24 cellular contexts compared by ENCODE assay signal in genomic region chr5:96584712-96585111, GRCh38.
DNase-seq lines count a peak whose midpoint lies in the region; ATAC-seq, FAIRE-seq and TF ChIP-seq lines count a peak whose summit lies in the region.
"Had no signal": no experiment of that assay in that cellular context is flagged by ENCODE, and none has a peak within 500 bp of the region (broad histone marks: within the 10 kb centered on the region; RNA-seq: fewer than 3 reads in every experiment).

No MANE protein-coding gene starts in this region.

- intact Hi-C loops in right lobe of liver (cut with DNase I) (no loop called here), HepG2 (cut with micrococcal nuclease; ENCODE audit: unreplicated experiment) (no loop called here), OCI-LY7 (cut with micrococcal nuclease; ENCODE audit: unreplicated experiment) (no loop called here), psoas muscle (cut with DNase I) (no loop called here)

- H3K4me1 ChIP-seq in right lobe of liver (no peaks in the 10 kb centered on the region), HepG2 (ENCODE audit: insufficient read depth, low read length) (no peaks in the 10 kb centered on the region), OCI-LY7 (ENCODE audit: insufficient read depth, low read length, poor library complexity, severe bottlenecking) (no peaks in the 10 kb centered on the region), psoas muscle (no peaks in the 10 kb centered on the region)
- H3K4me1 ChIP-seq: pancreas, sigmoid colon, SJCRH30 had no signal

- no peaks in the 10 kb centered on the region for H3K9me2 ChIP-seq in OCI-LY7 (ENCODE audit: insufficient read depth, low read length)

- H3K27ac ChIP-seq in right lobe of liver, result no peak overlapping the region
- no peak overlapping the region for H3K27ac ChIP-seq in HepG2 (ENCODE audit: extremely low read length, insufficient read depth, low read length)
- H3K27ac ChIP-seq in OCI-LY7 (ENCODE audit: low read depth, low read length, poor library complexity, severe bottlenecking), result no peak overlapping the region
- H3K27ac ChIP-seq in psoas muscle, result no peak overlapping the region
- H3K27ac ChIP-seq: pancreas, sigmoid colon, SJCRH30, WERI-Rb-1 had no signal

- TF ChIP-seq POLR2A in right lobe of liver (IDR thresholded peaks at IDR 0.05), result no peak
- TF ChIP-seq POLR2A in HepG2 (IDR thresholded peaks at IDR 0.05; ENCODE audit: insufficient read depth in 1 of 2, low read depth in 2 of 2, low read length in 2 of 2), result no peak

- H3K9me3 ChIP-seq in right lobe of liver, result no peaks in the 10 kb centered on the region
- H3K9me3 ChIP-seq in HepG2 (ENCODE audit: low read length), result no peaks in the 10 kb centered on the region
- no peaks in the 10 kb centered on the region for H3K9me3 ChIP-seq in OCI-LY7 (ENCODE audit: low read length)
- H3K9me3 ChIP-seq in psoas muscle, result no peaks in the 10 kb centered on the region
- H3K9me3 ChIP-seq: pancreas, sigmoid colon, SJCRH30 had no signal

- in situ Hi-C loops in HepG2 (cut with HindIII; ENCODE audit: extremely low pct_ligation_motif_present, low pct_unique_long_range_greater_than_20kb), result no loop called here

- TF ChIP-seq EP300 in HepG2 (IDR thresholded peaks at IDR 0.05; ENCODE audit: low read depth in 2 of 2, low read length in 2 of 2), result no peak
- no peak for TF ChIP-seq EP300 in HepG2 (CRISPR knock-in tag; IDR thresholded peaks at IDR 0.05; ENCODE audit: borderline replicate concordance)

- TF ChIP-seq RAD21 in HepG2 (CRISPR knock-in tag; IDR thresholded peaks at IDR 0.05), result no peak

- CTCF ChIA-PET in HepG2 (lab: Yijun Ruan, JAX; ENCODE audit: low intra/inter-chr PET ratio, low total read pairs) (no interaction called here), OCI-LY7 (lab: Charles Lee; ENCODE audit: unreplicated experiment) (no interaction called here)

- H3K27me3 ChIP-seq in right lobe of liver, result no peaks in the 10 kb centered on the region
- H3K27me3 ChIP-seq in HepG2 (ENCODE audit: control insufficient read depth in 1 of 2, insufficient read depth in 2 of 2, low read length in 2 of 2), result no peaks in the 10 kb centered on the region
- H3K27me3 ChIP-seq in psoas muscle (ENCODE audit: insufficient read depth in 3 of 3, low read length in 2 of 3), result peaks cover 0 to 2% (median 0%) of the 10 kb centered on the region in 3 donors
- H3K27me3 ChIP-seq: pancreas, sigmoid colon had no signal

- no peak for TF ChIP-seq CTCF in right lobe of liver (IDR thresholded peaks at IDR 0.05)
- no peak for TF ChIP-seq CTCF in HepG2 (CRISPR knock-in tag; IDR thresholded peaks at IDR 0.05)
- TF ChIP-seq CTCF in OCI-LY7 (conservative IDR thresholded peaks at IDR 0.05; ENCODE audit: low read length), result no peak
- no peak for TF ChIP-seq CTCF in psoas muscle (IDR thresholded peaks at IDR 0.05)

- peak in 1 of 3 donors; percentile 46 for DNase-seq in right lobe of liver
- DNase-seq in HepG2 (ENCODE audit: low spot score), result no peak
- DNase-seq in OCI-LY7 (ENCODE audit: low spot score), result peak; percentile 7
- DNase-seq in left lobe of liver (ENCODE audit: low spot score), result no peak
- DNase-seq in T1000 (lab: John Stamatoyannopoulos, UW), result no peak
- DNase-seq in activated CD8-positive, alpha-beta memory T cell treated with anti-CD3 and anti-CD28 coated beads for 24 hours, result no peak
- DNase-seq in psoas muscle, result no peak
- DNase-seq: activated CD8-positive, alpha-beta memory T cell treated with anti-CD3 and anti-CD28 coated beads, Interleukin-2, amount 50 U/mL, for 48 hours; CD4-positive, alpha-beta T cell; DMS153; H9; kidney; naive thymus-derived CD8-positive, alpha-beta T cell; NCI-H1048; NCI-H187 treated with DMSO at 0.1 percent for 48 hours; NCI-H748 treated with DMSO at 0.1 percent for 48 hours; pancreas; PC-3; sigmoid colon; SJCRH30; stimulated activated CD8-positive, alpha-beta memory T cell treated with anti-CD3 and anti-CD28 coated beads, Interleukin-4, amount 100 ng/mL, for 48 hours; T-helper 1 cell; WERI-Rb-1 had no signal

- H4K20me1 ChIP-seq in HepG2 (ENCODE audit: insufficient read depth, low read length) (no peaks in the 10 kb centered on the region), OCI-LY7 (ENCODE audit: insufficient read depth, low read length) (no peaks in the 10 kb centered on the region)

- BruUV-seq in HepG2 (replicated peaks; lab: Mats Ljungman, UMichigan) (no TSS peak), OCI-LY7 (replicated peaks; lab: Mats Ljungman, UMichigan) (no TSS peak)

- WGBS in right lobe of liver (ENCODE audit: insufficient coverage, low coverage, low lambda C conversion rate, missing lambda C conversion rate), result 51% methylated on average over 6 of the region's 6 CpGs
- WGBS in HepG2 (ENCODE audit: low lambda C conversion rate), result 13% methylated on average over 6 of the region's 6 CpGs
- WGBS in psoas muscle, 3 donors, result 47 to 61% (median 58%) methylated on average over 6 of the region's 6 CpGs

- H3K79me2 ChIP-seq in HepG2 (ENCODE audit: insufficient read depth, low read length) (no peaks in the 10 kb centered on the region), OCI-LY7 (ENCODE audit: insufficient read depth, low read depth, low read length) (no peaks in the 10 kb centered on the region)

- H3K36me3 ChIP-seq in right lobe of liver, result no peaks in the 10 kb centered on the region
- H3K36me3 ChIP-seq in HepG2 (replicated peaks in 1 of 2; ENCODE audit: control insufficient read depth in 1 of 2, insufficient read depth in 2 of 2, low read length in 2 of 2), result no peaks in the 10 kb centered on the region
- no peaks in the 10 kb centered on the region for H3K36me3 ChIP-seq in OCI-LY7 (ENCODE audit: insufficient read depth, low read length)
- no peaks in the 10 kb centered on the region for H3K36me3 ChIP-seq in psoas muscle (ENCODE audit: insufficient read depth in 1 of 2, low read depth in 1 of 2)
- H3K36me3 ChIP-seq: pancreas, sigmoid colon, SJCRH30, WERI-Rb-1 had no signal

- H3K4me2 ChIP-seq in HepG2 (ENCODE audit: low read depth, low read length) (no peak overlapping the region), OCI-LY7 (ENCODE audit: low read length) (0 out of 2 replicates have a peak overlapping the region, but pooled peaks have one; percentile 25)

- H3K4me3 ChIP-seq in right lobe of liver, result no peak overlapping the region
- H3K4me3 ChIP-seq in HepG2 (replicated peaks in 1 of 3; ENCODE audit: insufficient read depth in 1 of 3, low read depth in 2 of 3, low read length in 3 of 3), result no peak overlapping the region
- H3K4me3 ChIP-seq in OCI-LY7 (ENCODE audit: low read depth, low read length, poor library complexity, severe bottlenecking), result no peak overlapping the region
- H3K4me3 ChIP-seq in psoas muscle, result no peak overlapping the region
- H3K4me3 ChIP-seq: pancreas, sigmoid colon, SJCRH30 had no signal

- H2AFZ ChIP-seq in HepG2 (ENCODE audit: low read length) (no peak overlapping the region), OCI-LY7 (ENCODE audit: low read length) (no peak overlapping the region)

- no peak for FAIRE-seq in HepG2 (lab: Jason Lieb, UNC)
- FAIRE-seq: colon, kidney, pancreas had no signal

- POLR2A ChIA-PET in HepG2 (lab: Yijun Ruan, JAX) (no interaction called here), OCI-LY7 (lab: Charles Lee) (no interaction called here)

- H3K9ac ChIP-seq in HepG2 (ENCODE audit: insufficient read depth, low read depth, low read length), result no peak overlapping the region

- peak; percentile 65 to 86 (median 73) for ATAC-seq in right lobe of liver
- no peak for ATAC-seq in HepG2
- peak; percentile 55 for ATAC-seq in left lobe of liver
- ATAC-seq in psoas muscle, result no peak
- ATAC-seq: naive thymus-derived CD8-positive, alpha-beta T cell; PC-3 had no signal

TF ChIP-seq in HepG2, 621 proteins besides CTCF, POLR2A, EP300 and RAD21 (continues in another document):
- no peak for TF ChIP-seq ZFP36L2 (CRISPR knock-in tag; IDR thresholded peaks at IDR 0.05)
- no peak for TF ChIP-seq IKZF4 (CRISPR knock-in tag; IDR thresholded peaks at IDR 0.05; ENCODE audit: borderline replicate concordance, low read depth, not compliant biosample characterization)
- no peak for TF ChIP-seq ZNF468 (CRISPR knock-in tag; IDR thresholded peaks at IDR 0.05)
- TF ChIP-seq MEIS2 (CRISPR knock-in tag; IDR thresholded peaks at IDR 0.05), result no peak
- no peak for TF ChIP-seq TBX3 (IDR thresholded peaks at IDR 0.05; ENCODE audit: borderline replicate concordance)
- TF ChIP-seq SRSF1 (optimal IDR thresholded peaks at IDR 0.05; ENCODE audit: low read depth, low read length), result no peak
- TF ChIP-seq KDM6A (CRISPR knock-in tag; IDR thresholded peaks at IDR 0.05; ENCODE audit: low read depth), result no peak
- no peak for TF ChIP-seq RERE (CRISPR knock-in tag; IDR thresholded peaks at IDR 0.05; ENCODE audit: low read depth)

Comparison
In these comparisons a context has a peak if more than half of its experiments do, and no peak if none do; other contexts are left out.
1. ATAC-seq: peak in right lobe of liver (4 of 4) and left lobe of liver (single experiment); none in HepG2 (single experiment) and psoas muscle (0 of 4).